Comparison of ENCODE assay signal across 9 cellular contexts in genomic region chr1:11653101-11653601, GRCh38. TPM values are rescaled to one million over a fixed set of nuclear protein-coding genes. Genes with fewer than 3 reads are reported as not detected.
DNase-seq lines count a peak whose midpoint lies in the region; ATAC-seq and TF ChIP-seq lines count a peak whose summit lies in the region.
"Had no signal": no experiment of that assay in that cellular context is flagged by ENCODE, and none has a peak within 500 bp of the region (broad histone marks: within the 10 kb centered on the region; RNA-seq: fewer than 3 reads in every experiment).

No MANE protein-coding gene starts in this region.

- H3K27me3 ChIP-seq in RWPE2 (ENCODE audit: insufficient read depth, poor library complexity, severe bottlenecking), result no peaks in the 10 kb centered on the region

- peaks cover 9% of the 10 kb centered on the region for H3K4me1 Mint-ChIP-seq in Calu3 (ENCODE audit: low read depth, unreplicated experiment)
- peaks cover 30% of the 10 kb centered on the region for H3K4me1 Mint-ChIP-seq in nephron progenitor cell

- TF ChIP-seq CTCF in Calu3 (IDR thresholded peaks at IDR 0.05; ENCODE audit: unreplicated experiment) (no peak), RWPE2 (IDR thresholded peaks at IDR 0.05; ENCODE audit: poor library complexity, severe bottlenecking) (peak; percentile 19), nephron progenitor cell (IDR thresholded peaks at IDR 0.05) (no peak)

- intact Hi-C loops in Calu3 (cut with micrococcal nuclease; ENCODE audit: unreplicated experiment), result loop anchor here (5.0 kb wide), 1 partner anchor 64 kb away; no protein-coding TSS in a partner anchor

- ATAC-seq in RWPE2 (ENCODE audit: low read depth) (peak; percentile 89), HG02885 (IDR thresholded peaks at IDR 0.05; ENCODE audit: poor library complexity, unreplicated experiment) (no peak)
- ATAC-seq: activated CD8-positive, alpha-beta T cell treated with anti-CD3 and anti-CD28 coated beads for 36 hours had no signal

- H3K27ac ChIP-seq in RWPE2 (ENCODE audit: poor library complexity, severe bottlenecking), result peak overlapping the region; percentile 81

- DNase-seq in Calu3, result peak; percentile 31
- DNase-seq in RWPE2 (ENCODE audit: low spot score), result peak; percentile 93
- peak; percentile 42 for DNase-seq in left kidney (ENCODE audit: low read depth, low spot score)
- no peak for DNase-seq in NCI-H1092 (lab: John Stamatoyannopoulos, UW)
- DNase-seq in nephron progenitor cell, result no peak
- DNase-seq: activated CD8-positive, alpha-beta T cell treated with anti-CD3 and anti-CD28 coated beads for 36 hours; DND-41; NK-92 treated with Interleukin-12 subunit alpha and Interleukin-12 subunit beta, amount 100 ng/mL, for 24 hours had no signal

- H3K4me3 ChIP-seq in RWPE2 (ENCODE audit: severe bottlenecking), result peak overlapping the region; percentile 47

- no TSS peak for BruUV-seq in Calu3 (replicated peaks; lab: Mats Ljungman, UMichigan)

- peaks cover 28% of the 10 kb centered on the region for H3K27me3 Mint-ChIP-seq in Calu3 (ENCODE audit: unreplicated experiment)
- peaks cover 76% of the 10 kb centered on the region for H3K27me3 Mint-ChIP-seq in nephron progenitor cell (ENCODE audit: low read depth, poor library complexity)
- H3K27me3 Mint-ChIP-seq: activated CD8-positive, alpha-beta T cell treated with anti-CD3 and anti-CD28 coated beads for 36 hours had no signal

- H3K36me3 Mint-ChIP-seq in Calu3 (ENCODE audit: insufficient read depth, unreplicated experiment) (peaks cover 12% of the 10 kb centered on the region), nephron progenitor cell (ENCODE audit: low read depth) (no peaks in the 10 kb centered on the region)

- peak overlapping the region; percentile 58 for H3K4me3 Mint-ChIP-seq in Calu3 (ENCODE audit: low read depth, unreplicated experiment)
- H3K4me3 Mint-ChIP-seq in nephron progenitor cell, result no peak overlapping the region

- no peaks in the 10 kb centered on the region for H3K9me3 ChIP-seq in RWPE2 (ENCODE audit: severe bottlenecking)

- no peak overlapping the region for H3K27ac Mint-ChIP-seq in Calu3 (ENCODE audit: unreplicated experiment)
- H3K27ac Mint-ChIP-seq in nephron progenitor cell, result no peak overlapping the region
- H3K27ac Mint-ChIP-seq: activated CD8-positive, alpha-beta T cell treated with anti-CD3 and anti-CD28 coated beads for 36 hours had no signal

- H3K36me3 ChIP-seq in RWPE2 (ENCODE audit: low read depth), result peaks cover 28% of the 10 kb centered on the region

- no peaks in the 10 kb centered on the region for H3K4me1 ChIP-seq in RWPE2 (ENCODE audit: insufficient read depth, poor library complexity, severe bottlenecking)

- H3K9me3 Mint-ChIP-seq in Calu3 (ENCODE audit: low read depth, unreplicated experiment) (no peaks in the 10 kb centered on the region), nephron progenitor cell (no peaks in the 10 kb centered on the region)
- H3K9me3 Mint-ChIP-seq: activated CD8-positive, alpha-beta T cell treated with anti-CD3 and anti-CD28 coated beads for 36 hours had no signal

- CTCF ChIA-PET in Calu3 (lab: Charles Lee), result interaction anchor here (0.6 kb wide), 1 partner anchor 70 kb away, joined by 3 read pairs; no protein-coding TSS in a partner anchor

RNA-seq across cellular contexts. Expression of gene FBXO2, which starts 1.1 kb away (rescaled TPM):
- total RNA-seq in Calu3 (2022), result 3.3 and 4.0 TPM in 2 replicates

RNA-seq across cellular contexts. Expression of gene FBXO44, which starts 1.5 kb away (rescaled TPM):
- total RNA-seq in Calu3 (2022), result 9.8 and 10.1 TPM in 2 replicates

RNA-seq across cellular contexts. Expression of gene FBXO6, which starts 10.8 kb away (rescaled TPM):
- 3.0 and 3.9 TPM in 2 replicates for total RNA-seq in Calu3 (2022)

RNA-seq across cellular contexts. Expression of gene MAD2L2, which starts 27.8 kb away (rescaled TPM):
- total RNA-seq in Calu3 (2022), result 19.2 and 23.4 TPM in 2 replicates

RNA-seq across cellular contexts. Expression of gene DRAXIN, which starts 38.4 kb away (rescaled TPM):
- not detected in 2 replicates for total RNA-seq in Calu3 (2022)

Comparison
In these comparisons a context has a peak if more than half of its experiments do, and no peak if none do; other contexts are left out.
1. DNase-seq: peak in Calu3 (single experiment), RWPE2 (single experiment) and left kidney (single experiment); none in NCI-H1092 (single experiment) and nephron progenitor cell (single experiment).